Comparison of ENCODE assay signal across 8 cellular contexts in genomic region chr18:24118750-24119577, GRCh38. TPM values are rescaled to one million over a fixed set of nuclear protein-coding genes. Genes with fewer than 3 reads are reported as not detected.
DNase-seq lines count a peak whose midpoint lies in the region; ATAC-seq and TF ChIP-seq lines count a peak whose summit lies in the region.

No MANE protein-coding gene starts in this region.

- H3K4me3 Mint-ChIP-seq in endothelial cell (ENCODE audit: unreplicated experiment) (no peak overlapping the region), naive B cell (no peak overlapping the region)

- H3K27ac Mint-ChIP-seq in endothelial cell (ENCODE audit: unreplicated experiment) (no peak overlapping the region), naive B cell (peak overlapping the region in 1 of 6 donors; percentile 34)

- H3K27me3 Mint-ChIP-seq in endothelial cell (ENCODE audit: unreplicated experiment) (peaks cover 2% of the 10 kb centered on the region), naive B cell (no peaks in the 10 kb centered on the region)

- DNase-seq in AML-193 (lab: John Stamatoyannopoulos, UW) = peak; percentile 69 to 71
- DNase-seq in HPDE6-E6E7 (ENCODE audit: extremely low spot score) = peak; percentile 42
- DNase-seq in NOMO-1 treated with DMSO at 0.1 percent for 48 hours (lab: John Stamatoyannopoulos, UW; ENCODE audit: unreplicated experiment) = peak; percentile 68
- DNase-seq in activated CD8-positive, alpha-beta memory T cell treated with anti-CD3 and anti-CD28 coated beads for 48 hours (ENCODE audit: low read depth in 2 of 3, low spot score in 2 of 3) = peak; percentile 29 to 46 (median 40)
- DNase-seq in endothelial cell (ENCODE audit: low spot score) = peak; percentile 68
- peak; percentile 63 for DNase-seq in naive B cell
- DNase-seq in stimulated activated CD8-positive, alpha-beta memory T cell treated with anti-CD3 and anti-CD28 coated beads, Interleukin-7, amount 100 ng/mL, for 48 hours (ENCODE audit: extremely low read depth in 1 of 2, low read depth in 1 of 2) = peak; percentile 28 to 51

- no peaks in the 10 kb centered on the region for H3K4me1 Mint-ChIP-seq in endothelial cell (ENCODE audit: unreplicated experiment)
- H3K4me1 Mint-ChIP-seq in naive B cell = peaks cover 8 to 17% (median 14%) of the 10 kb centered on the region in 3 donors

- ATAC-seq in GM19035 (IDR thresholded peaks at IDR 0.05; ENCODE audit: unreplicated experiment) = peak; percentile 82
- peak; percentile 66 to 77 for ATAC-seq in naive B cell (ENCODE audit: low read depth in 2 of 2)

- H3K36me3 Mint-ChIP-seq in endothelial cell (ENCODE audit: low read depth, unreplicated experiment) (no peaks in the 10 kb centered on the region), naive B cell (peaks cover 6 to 7% of the 10 kb centered on the region in 2 donors)

- TF ChIP-seq CTCF in endothelial cell (IDR thresholded peaks at IDR 0.05; ENCODE audit: unreplicated experiment) = peak; percentile 99

- H3K9me3 Mint-ChIP-seq in endothelial cell (ENCODE audit: unreplicated experiment) (no peaks in the 10 kb centered on the region), naive B cell (no peaks in the 10 kb centered on the region)

RNA-seq across cellular contexts. Expression of gene CABYR, which starts 19.9 kb away (rescaled TPM):
- total RNA-seq in endothelial cell (ENCODE audit: unreplicated experiment) = 8.4 TPM
- polyA plus RNA-seq in naive B cell (ENCODE audit: low read depth in 6 of 6) = 10 to 100 TPM in 2 of 6 donors, 1 to 10 TPM in 4; 5.4 to 18.1 (median 7.8) TPM

Comparison
In these comparisons a context has a peak if more than half of its experiments do, and no peak if none do; other contexts are left out.
1. Peak in every context shown above with its lines: DNase-seq and ATAC-seq.